In the genomic region with DNA sequence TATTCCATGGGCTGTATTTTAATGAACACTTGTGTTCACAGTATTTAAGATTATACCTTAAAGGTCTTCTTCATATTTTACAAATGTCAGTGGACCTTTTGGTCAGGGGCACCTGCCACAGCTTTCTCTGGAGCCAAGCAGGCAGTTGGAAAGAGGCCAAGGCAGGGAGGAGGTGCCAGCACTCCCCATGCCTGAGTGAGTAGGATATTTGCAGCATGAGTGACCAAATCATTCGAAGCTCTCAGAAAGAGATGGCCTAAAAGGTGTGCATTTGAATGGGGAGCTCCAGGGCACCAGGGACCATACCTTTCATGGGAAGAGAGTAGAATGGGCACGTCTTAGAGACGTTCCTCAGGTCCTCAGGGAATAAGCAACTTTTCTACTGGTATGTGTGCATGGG, we compare ENCODE assay signal across 1 cellular context.
TF ChIP-seq lines count a peak whose summit lies in the region.

No MANE protein-coding gene starts in this region.

TF ChIP-seq in SK-N-SH treated with all-trans-retinoic acid at 6 μM for 48 hours, 23 proteins besides CTCF, POLR2A, EP300 and RAD21 (continued from another document):
- TF ChIP-seq, protein P1, sequence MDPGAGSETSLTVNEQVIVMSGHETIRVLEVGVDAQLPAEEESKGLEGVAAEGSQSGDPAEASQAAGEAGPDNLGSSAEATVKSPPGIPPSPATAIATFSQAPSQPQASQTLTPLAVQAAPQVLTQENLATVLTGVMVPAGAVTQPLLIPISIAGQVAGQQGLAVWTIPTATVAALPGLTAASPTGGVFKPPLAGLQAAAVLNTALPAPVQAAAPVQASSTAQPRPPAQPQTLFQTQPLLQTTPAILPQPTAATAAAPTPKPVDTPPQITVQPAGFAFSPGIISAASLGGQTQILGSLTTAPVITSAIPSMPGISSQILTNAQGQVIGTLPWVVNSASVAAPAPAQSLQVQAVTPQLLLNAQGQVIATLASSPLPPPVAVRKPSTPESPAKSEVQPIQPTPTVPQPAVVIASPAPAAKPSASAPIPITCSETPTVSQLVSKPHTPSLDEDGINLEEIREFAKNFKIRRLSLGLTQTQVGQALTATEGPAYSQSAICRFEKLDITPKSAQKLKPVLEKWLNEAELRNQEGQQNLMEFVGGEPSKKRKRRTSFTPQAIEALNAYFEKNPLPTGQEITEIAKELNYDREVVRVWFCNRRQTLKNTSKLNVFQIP (CRISPR knock-in tag; IDR thresholded peaks at IDR 0.05; ENCODE audit: borderline replicate concordance, low read depth), result no peak
- TF ChIP-seq RARB (CRISPR knock-in tag; IDR thresholded peaks at IDR 0.05) (no peak), ZC3H10 (CRISPR knock-in tag; IDR thresholded peaks at IDR 0.05) (no peak)
